In genomic region chr1:40981702-40982448, GRCh38 we compare ENCODE assay signal across 10 cellular contexts. TPM values are rescaled to one million over a fixed set of nuclear protein-coding genes. Genes with fewer than 3 reads are reported as not detected.
DNase-seq lines count a peak whose midpoint lies in the region; ATAC-seq, FAIRE-seq and TF ChIP-seq lines count a peak whose summit lies in the region.
"Had no signal": no experiment of that assay in that cellular context is flagged by ENCODE, and none has a peak within 500 bp of the region (broad histone marks: within the 10 kb centered on the region; RNA-seq: fewer than 3 reads in every experiment).

No MANE protein-coding gene starts in this region.

- H3K4me3 Mint-ChIP-seq in brain: peak overlapping the region; percentile 88 to 91 (median 89)
- peak overlapping the region in 7 of 10 donors; percentile 2 to 52 (median 43) for H3K4me3 Mint-ChIP-seq in naive thymus-derived CD8-positive, alpha-beta T cell

- H3K4me2 ChIP-seq in BLaER1 treated with 17β-estradiol and CSF1 and Interleukin-3, amounts not matched to agents 10 nM and 100 nM: peak overlapping the region; percentile 90 to 98 (median 95); a peak in 21 of 22 replicates
- H3K4me2 ChIP-seq in KMS-11: peak overlapping the region; percentile 95

- FAIRE-seq in urothelium cell line (lab: Jason Lieb, UNC): no peak
- FAIRE-seq: colon had no signal

- H3K27ac Mint-ChIP-seq in brain: peak overlapping the region in 2 of 5 experiments; percentile 5 to 96
- H3K27ac Mint-ChIP-seq in naive thymus-derived CD8-positive, alpha-beta T cell: peak overlapping the region in 3 of 10 donors; percentile 63 to 97 (median 83)

- peak overlapping the region in 8 of 10 experiments; percentile 78 to 95 (median 91); a peak in 13 of 20 replicates for H3K4me3 ChIP-seq in BLaER1 treated with 17β-estradiol and CSF1 and Interleukin-3, amounts not matched to agents 10 nM and 100 nM
- H3K4me3 ChIP-seq in KMS-11 (IDR thresholded peaks at IDR 0.05; ENCODE audit: insufficient read depth, low read depth, low read length): no peak overlapping the region

- no peak overlapping the region for H2AFZ ChIP-seq in KMS-11 (ENCODE audit: low read depth)

- H3K36me3 Mint-ChIP-seq in brain: peaks cover 30% of the 10 kb centered on the region
- H3K36me3 Mint-ChIP-seq in naive thymus-derived CD8-positive, alpha-beta T cell: peaks cover 6 to 42% (median 22%) of the 10 kb centered on the region in 3 donors

- H3K9me3 ChIP-seq in BLaER1 treated with 17β-estradiol and CSF1 and Interleukin-3, amounts not matched to agents 10 nM and 100 nM (replicated peaks in 1 of 11): no peaks in the 10 kb centered on the region

- no peak for ATAC-seq in naive thymus-derived CD8-positive, alpha-beta T cell
- no peak for ATAC-seq in GM18519 (IDR thresholded peaks at IDR 0.05; ENCODE audit: low FRiP score, unreplicated experiment)

- H3K9ac ChIP-seq in BLaER1 treated with 17β-estradiol and CSF1 and Interleukin-3, amounts not matched to agents 10 nM and 100 nM: peak overlapping the region in 9 of 11 experiments; percentile 84 to 99 (median 98); a peak in 16 of 22 replicates
- H3K9ac ChIP-seq in KMS-11: peak overlapping the region; percentile 98; the same call in 1 of the 2 replicates

- TF ChIP-seq CTCF in KMS-11 (conservative IDR thresholded peaks at IDR 0.05; ENCODE audit: low read depth, low read length): no peak
- no peak for TF ChIP-seq CTCF in brain (conservative IDR thresholded peaks at IDR 0.05)

- no peaks in the 10 kb centered on the region for H3K9me3 Mint-ChIP-seq in brain
- no peaks in the 10 kb centered on the region for H3K9me3 Mint-ChIP-seq in naive thymus-derived CD8-positive, alpha-beta T cell

- no peaks in the 10 kb centered on the region for H3K27me3 Mint-ChIP-seq in brain
- no peaks in the 10 kb centered on the region for H3K27me3 Mint-ChIP-seq in naive thymus-derived CD8-positive, alpha-beta T cell

- H3K79me2 ChIP-seq in KMS-11 (ENCODE audit: insufficient read depth, low read depth): peaks cover 66% of the 10 kb centered on the region

- peaks cover 24 to 59% (median 51%) of the 10 kb centered on the region in 11 experiments for H3K36me3 ChIP-seq in BLaER1 treated with 17β-estradiol and CSF1 and Interleukin-3, amounts not matched to agents 10 nM and 100 nM
- peaks cover 14% of the 10 kb centered on the region for H3K36me3 ChIP-seq in KMS-11 (ENCODE audit: insufficient read depth)

- DNase-seq in naive thymus-derived CD8-positive, alpha-beta T cell: no peak
- DNase-seq in MV-4-11 (lab: John Stamatoyannopoulos, UW): no peak
- no peak for DNase-seq in activated CD4-positive, CD25-positive, alpha-beta regulatory T cell treated with anti-CD3 and anti-CD28 coated beads, Interleukin-2, amount 50 U/mL, for 72 hours
- no peak for DNase-seq in urothelium cell line (ENCODE audit: low spot score)
- DNase-seq: GOT3 had no signal

- H3K4me1 ChIP-seq in BLaER1 treated with 17β-estradiol and CSF1 and Interleukin-3, amounts not matched to agents 10 nM and 100 nM: peaks cover 36 to 71% (median 67%) of the 10 kb centered on the region in 10 experiments
- peaks cover 25% of the 10 kb centered on the region for H3K4me1 ChIP-seq in KMS-11 (ENCODE audit: low read depth, poor library complexity, severe bottlenecking)

- peaks cover 58% of the 10 kb centered on the region for H3K4me1 Mint-ChIP-seq in brain
- H3K4me1 Mint-ChIP-seq in naive thymus-derived CD8-positive, alpha-beta T cell: peaks cover 23 to 42% (median 28%) of the 10 kb centered on the region in 4 donors

- POLR2A ChIA-PET in naive thymus-derived CD8-positive, alpha-beta T cell (lab: Charles Lee): interaction anchor here (1.3 kb wide), 1 partner anchor 22 kb away, joined by 3 read pairs; no protein-coding TSS in a partner anchor

- no peaks in the 10 kb centered on the region for H3K27me3 ChIP-seq in BLaER1 treated with 17β-estradiol and CSF1 and Interleukin-3, amounts not matched to agents 10 nM and 100 nM
- H3K27me3 ChIP-seq in KMS-11 (ENCODE audit: insufficient read depth, low read depth): no peaks in the 10 kb centered on the region

- H4K20me1 ChIP-seq in BLaER1 treated with 17β-estradiol and CSF1 and Interleukin-3, amounts not matched to agents 10 nM and 100 nM: peaks cover 0 to 68% (median 62%) of the 10 kb centered on the region in 11 experiments; a peak in 17 of 22 replicates
- H4K20me1 ChIP-seq in KMS-11 (ENCODE audit: insufficient read depth): peaks cover 21% of the 10 kb centered on the region

- H3K27ac ChIP-seq in BLaER1 treated with 17β-estradiol and CSF1 and Interleukin-3, amounts not matched to agents 10 nM and 100 nM: no peak overlapping the region; a peak in 1 of 22 replicates
- H3K27ac ChIP-seq in KMS-11: no peak overlapping the region

RNA-seq across cellular contexts. Expression of gene CTPS1, which starts 2.4 kb away (rescaled TPM):
- polyA plus RNA-seq in brain (ENCODE audit: insufficient read depth, low read depth, low replicate concordance): 28.6 TPM
- total RNA-seq in naive thymus-derived CD8-positive, alpha-beta T cell: 10 to 100 TPM; 22.5 to 25.6 TPM
- polyA plus RNA-seq in naive thymus-derived CD8-positive, alpha-beta T cell: 10 to 100 TPM; 12.7 to 21.3 (median 19.0) TPM

RNA-seq across cellular contexts. Expression of gene SLFNL1, which starts 39.6 kb away (rescaled TPM):
- 0.27 TPM for polyA plus RNA-seq in brain (ENCODE audit: insufficient read depth, low read depth, low replicate concordance)
- under 1 TPM; 0.47 to 0.65 TPM for total RNA-seq in naive thymus-derived CD8-positive, alpha-beta T cell
- under 1 TPM; 0.12 to 0.49 (median 0.21) TPM for polyA plus RNA-seq in naive thymus-derived CD8-positive, alpha-beta T cell
